In the genomic region with DNA sequence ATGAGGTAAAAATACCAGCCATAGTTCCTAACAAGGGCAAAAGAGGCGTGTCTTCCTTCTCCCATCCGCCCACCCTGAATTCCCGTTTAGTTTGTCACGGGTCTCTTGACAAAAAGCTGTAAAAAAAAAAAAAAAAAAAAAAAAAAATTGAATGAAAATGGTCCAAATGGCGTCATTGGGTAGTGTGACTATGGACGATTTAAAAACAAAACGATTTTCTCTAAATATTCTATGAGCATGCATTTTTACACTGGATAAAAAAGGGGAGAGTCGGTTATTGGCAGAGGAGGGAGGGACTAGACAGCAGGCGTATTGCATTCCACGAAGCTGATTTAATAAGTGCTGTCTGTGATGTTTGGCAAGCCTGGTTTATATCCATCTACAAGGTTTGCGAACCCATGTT, we compare ENCODE assay signal across 8 cellular contexts. TPM values are rescaled to one million over a fixed set of nuclear protein-coding genes. Genes with fewer than 3 reads are reported as not detected.
DNase-seq lines count a peak whose midpoint lies in the region; ATAC-seq and TF ChIP-seq lines count a peak whose summit lies in the region.

Gene FAM133A, plus strand, starts transcription at position 338 of the 403 bp plus-strand sequence. CDS start 35,214 bp downstream, outside the sequence.

- 1 to 9% (median 6%) methylated on average over 11 of the region's 11 CpGs for WGBS in stomach, 5 donors

- no peak for ATAC-seq in GM21526 (IDR thresholded peaks at IDR 0.05; ENCODE audit: low FRiP score, unreplicated experiment)
- ATAC-seq in GM19455 (IDR thresholded peaks at IDR 0.05; ENCODE audit: unreplicated experiment): no peak

- intact Hi-C loops in stomach (cut with DNase I; ENCODE audit: low total_unique reads): no loop called here

- no peak for TF ChIP-seq EP300 in stomach (IDR thresholded peaks at IDR 0.05)

- peaks cover 0 to 18% (median 0%) of the 10 kb centered on the region in 4 donors for H3K4me1 ChIP-seq in stomach

- H3K9me3 ChIP-seq in stomach: no peaks in the 10 kb centered on the region

- no peaks in the 10 kb centered on the region for H3K36me3 ChIP-seq in stomach

- in situ Hi-C loops in astrocyte of the spinal cord (cut with HindIII; ENCODE audit: low sequenced_read_pairs): no loop called here

- peaks cover 0 to 18% (median 0%) of the 10 kb centered on the region in 3 donors for H3K27me3 ChIP-seq in stomach

- peak within 1 kb of the TSS; percentile 41 to 79 (median 58) for H3K27ac ChIP-seq in stomach

- H3K4me3 ChIP-seq in astrocyte of the spinal cord (ENCODE audit: low read depth, low read length): peak within 1 kb of the TSS; percentile 57
- peak within 1 kb of the TSS; percentile 54 to 62 (median 57) for H3K4me3 ChIP-seq in stomach

- DNase-seq in DMS53 treated with DMSO at 0.1 percent for 48 hours (lab: John Stamatoyannopoulos, UW; ENCODE audit: unreplicated experiment) (peak; percentile 42), NCI-H1694 (lab: John Stamatoyannopoulos, UW) (peak; percentile 91), astrocyte of the spinal cord (ENCODE audit: low read depth, low spot score) (peak; percentile 73), iris pigment epithelial cell (ENCODE audit: low read depth) (peak; percentile 29), stomach (no peak), GF-D8 (lab: John Stamatoyannopoulos, UW) (no peak)

- TF ChIP-seq CTCF in astrocyte of the spinal cord (IDR thresholded peaks at IDR 0.05; ENCODE audit: low read depth, low read length) (no peak), stomach (IDR thresholded peaks at IDR 0.05) (no peak)

- no peak for TF ChIP-seq POLR2A in stomach (IDR thresholded peaks at IDR 0.05)

RNA-seq across cellular contexts. Expression of gene FAM133A, which starts in this region (rescaled TPM):
- total RNA-seq in stomach: under 1 TPM in 1 of 5 donors, not detected in 4; 0.18 TPM
- polyA plus RNA-seq in stomach: not detected

Comparison
In these comparisons a context has a peak if more than half of its experiments do, and no peak if none do; other contexts are left out.
1. DNase-seq: peak in DMS53 treated with DMSO at 0.1 percent for 48 hours (single experiment), NCI-H1694 (single experiment), astrocyte of the spinal cord (single experiment) and iris pigment epithelial cell (single experiment); none in stomach (single experiment) and GF-D8 (single experiment).